ENCODE assay signal across 10 cellular contexts in the genomic region with DNA sequence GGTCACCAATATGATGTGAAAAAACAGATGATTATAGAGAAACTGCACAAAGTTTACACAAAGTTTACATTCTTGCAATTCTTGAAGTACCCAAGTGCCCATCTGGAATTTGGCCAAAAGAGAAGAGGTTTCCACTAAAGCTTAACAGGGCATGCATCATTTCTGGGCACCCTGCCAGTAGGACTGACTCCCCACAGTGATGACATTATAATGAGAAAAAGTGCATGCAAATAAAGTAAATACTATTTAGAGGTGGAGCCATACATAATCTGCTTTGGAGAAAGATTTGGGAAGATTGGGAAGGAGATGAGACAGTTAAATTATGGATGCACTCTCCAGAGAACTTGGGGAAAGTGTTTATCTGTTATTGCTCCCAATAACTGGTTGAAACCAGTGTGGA.
A peak's percentile ranks its signal among the peaks of the same experiment; 100 is the strongest.
DNase-seq lines count a peak whose midpoint lies in the region; ATAC-seq, FAIRE-seq and TF ChIP-seq lines count a peak whose summit lies in the region.
"Had no signal": no experiment of that assay in that cellular context is flagged by ENCODE, and none has a peak within 500 bp of the region (broad histone marks: within the 10 kb centered on the region; RNA-seq: fewer than 3 reads in every experiment).

No MANE protein-coding gene starts in this region.

- H3K4me1 ChIP-seq in BE2C: no peaks in the 10 kb centered on the region

- ATAC-seq in HG02678 (IDR thresholded peaks at IDR 0.05; ENCODE audit: unreplicated experiment) (no peak), HG03469 (IDR thresholded peaks at IDR 0.05; ENCODE audit: unreplicated experiment) (no peak)
- no peak for ATAC-seq in natural killer cell treated with Interleukin-12 subunit alpha and Interleukin-12 subunit beta and Interleukin-15 and Interleukin-18, amount 100 ng/mL, for 72 hours
- no peak for ATAC-seq in activated T-helper 17 cell treated with anti-CD3 and anti-CD28 coated beads, Interleukin-2, amount 50 U/mL, for 72 hours (replicated peaks)
- ATAC-seq: GM12878 had no signal

- no peaks in the 10 kb centered on the region for H3K36me3 ChIP-seq in BE2C

- H3K27ac Mint-ChIP-seq in natural killer cell treated with Interleukin-12 subunit alpha and Interleukin-12 subunit beta and Interleukin-15 and Interleukin-18, amount 100 ng/mL, for 72 hours: no peak overlapping the region
- no peak overlapping the region for H3K27ac Mint-ChIP-seq in activated T-helper 17 cell treated with anti-CD3 and anti-CD28 coated beads, Interleukin-2, amount 50 U/mL, for 72 hours
- H3K27ac Mint-ChIP-seq: activated naive CD8-positive, alpha-beta T cell had no signal

- H3K4me3 ChIP-seq in BE2C (ENCODE audit: low read depth, low read length): no peak overlapping the region
- H3K4me3 ChIP-seq: GM12878 had no signal

- H3K4me3 Mint-ChIP-seq in natural killer cell treated with Interleukin-12 subunit alpha and Interleukin-12 subunit beta and Interleukin-15 and Interleukin-18, amount 100 ng/mL, for 72 hours: no peak overlapping the region
- no peak overlapping the region for H3K4me3 Mint-ChIP-seq in activated T-helper 17 cell treated with anti-CD3 and anti-CD28 coated beads, Interleukin-2, amount 50 U/mL, for 72 hours
- H3K4me3 Mint-ChIP-seq: activated naive CD8-positive, alpha-beta T cell had no signal

- H3K9me3 ChIP-seq in BE2C: no peaks in the 10 kb centered on the region

- no peaks in the 10 kb centered on the region for H3K27me3 ChIP-seq in BE2C

- no peaks in the 10 kb centered on the region for H3K36me3 Mint-ChIP-seq in natural killer cell treated with Interleukin-12 subunit alpha and Interleukin-12 subunit beta and Interleukin-15 and Interleukin-18, amount 100 ng/mL, for 72 hours
- no peaks in the 10 kb centered on the region for H3K36me3 Mint-ChIP-seq in activated T-helper 17 cell treated with anti-CD3 and anti-CD28 coated beads, Interleukin-2, amount 50 U/mL, for 72 hours (ENCODE audit: low read depth)
- H3K36me3 Mint-ChIP-seq: activated naive CD8-positive, alpha-beta T cell had no signal

- DNase-seq in BE2C: peak; percentile 54
- DNase-seq in HS-27A (ENCODE audit: low read depth): peak; percentile 91
- peak; percentile 88 for DNase-seq in RCC 7860 (ENCODE audit: low spot score)
- peak; percentile 81 for DNase-seq in fibroblast of the conjunctiva (ENCODE audit: low read depth)
- DNase-seq in natural killer cell treated with Interleukin-12 subunit alpha and Interleukin-12 subunit beta and Interleukin-15 and Interleukin-18, amount 100 ng/mL, for 72 hours (ENCODE audit: low spot score): no peak

- TF ChIP-seq CTCF in BE2C (IDR thresholded peaks at IDR 0.05; ENCODE audit: low read depth, low read length): no peak

- peaks cover 7 to 15% of the 10 kb centered on the region in 2 donors for H3K27me3 Mint-ChIP-seq in natural killer cell treated with Interleukin-12 subunit alpha and Interleukin-12 subunit beta and Interleukin-15 and Interleukin-18, amount 100 ng/mL, for 72 hours
- H3K27me3 Mint-ChIP-seq in activated T-helper 17 cell treated with anti-CD3 and anti-CD28 coated beads, Interleukin-2, amount 50 U/mL, for 72 hours: peaks cover under 1% of the 10 kb centered on the region

- H3K9me3 Mint-ChIP-seq in natural killer cell treated with Interleukin-12 subunit alpha and Interleukin-12 subunit beta and Interleukin-15 and Interleukin-18, amount 100 ng/mL, for 72 hours: peaks cover under 1% of the 10 kb centered on the region
- no peaks in the 10 kb centered on the region for H3K9me3 Mint-ChIP-seq in activated T-helper 17 cell treated with anti-CD3 and anti-CD28 coated beads, Interleukin-2, amount 50 U/mL, for 72 hours

- peaks cover 0 to 5% of the 10 kb centered on the region in 2 donors for H3K4me1 Mint-ChIP-seq in natural killer cell treated with Interleukin-12 subunit alpha and Interleukin-12 subunit beta and Interleukin-15 and Interleukin-18, amount 100 ng/mL, for 72 hours (ENCODE audit: low read depth in 2 of 2)
- no peaks in the 10 kb centered on the region for H3K4me1 Mint-ChIP-seq in activated T-helper 17 cell treated with anti-CD3 and anti-CD28 coated beads, Interleukin-2, amount 50 U/mL, for 72 hours

- FAIRE-seq in RCC 7860 (lab: Jason Lieb, UNC): peak; percentile 94
- FAIRE-seq: GM12878 had no signal
